9 cellular contexts compared by ENCODE assay signal in genomic region chr10:62050941-62051433, GRCh38.
DNase-seq lines count a peak whose midpoint lies in the region; ATAC-seq, FAIRE-seq and TF ChIP-seq lines count a peak whose summit lies in the region.
"Had no signal": no experiment of that assay in that cellular context is flagged by ENCODE, and none has a peak within 500 bp of the region (broad histone marks: within the 10 kb centered on the region; RNA-seq: fewer than 3 reads in every experiment).

No MANE protein-coding gene starts in this region.

- FAIRE-seq in urothelium cell line (lab: Jason Lieb, UNC), result peak; percentile 5

- 8 to 26% (median 10%) methylated on average over 8 of the region's 8 CpGs for WGBS in psoas muscle, 3 donors

- H3K4me1 ChIP-seq in foreskin keratinocyte (peaks cover 48% of the 10 kb centered on the region), psoas muscle (peaks cover 54% of the 10 kb centered on the region)

- ATAC-seq in GM21825 (IDR thresholded peaks at IDR 0.05; ENCODE audit: unreplicated experiment) (peak; percentile 39), foreskin keratinocyte (peak; percentile 61), psoas muscle (peak; percentile 64 to 69 (median 68))

- H3K27ac ChIP-seq in foreskin keratinocyte (peak overlapping the region; percentile 82), psoas muscle (peak overlapping the region; percentile 98)
- H3K27ac ChIP-seq: VCaP had no signal

- H3K4me3 ChIP-seq in psoas muscle, result peak overlapping the region; percentile 83

- H3K36me3 ChIP-seq in psoas muscle (ENCODE audit: insufficient read depth in 1 of 2, low read depth in 1 of 2), result peaks cover 8 to 47% of the 10 kb centered on the region in 2 donors

- DNase-seq in ELF-1 (ENCODE audit: low read depth, low spot score), result peak; percentile 38
- peak; percentile 88 for DNase-seq in NCI-H226
- peak; percentile 54 for DNase-seq in activated T-helper 1 cell treated with Interleukin-2 at 50 U/mL for 16 hours (ENCODE audit: low read depth)
- peak; percentile 79 to 91 for DNase-seq in foreskin keratinocyte
- DNase-seq in psoas muscle, result peak; percentile 67 to 81
- DNase-seq in urothelium cell line (ENCODE audit: low spot score), result peak; percentile 83
- DNase-seq in NCI-H2107 (lab: John Stamatoyannopoulos, UW), result no peak

- intact Hi-C loops in psoas muscle (cut with DNase I), result no loop called here

- no peaks in the 10 kb centered on the region for H3K9me3 ChIP-seq in psoas muscle

- TF ChIP-seq CTCF in foreskin keratinocyte (conservative IDR thresholded peaks at IDR 0.05), result no peak
- no peak for TF ChIP-seq CTCF in psoas muscle (IDR thresholded peaks at IDR 0.05)

- H3K27me3 ChIP-seq in foreskin keratinocyte, result no peaks in the 10 kb centered on the region
- H3K27me3 ChIP-seq in psoas muscle (ENCODE audit: insufficient read depth in 3 of 3, low read length in 2 of 3), result no peaks in the 10 kb centered on the region
